Comparison of ENCODE assay signal across 33 cellular contexts in the genomic region with DNA sequence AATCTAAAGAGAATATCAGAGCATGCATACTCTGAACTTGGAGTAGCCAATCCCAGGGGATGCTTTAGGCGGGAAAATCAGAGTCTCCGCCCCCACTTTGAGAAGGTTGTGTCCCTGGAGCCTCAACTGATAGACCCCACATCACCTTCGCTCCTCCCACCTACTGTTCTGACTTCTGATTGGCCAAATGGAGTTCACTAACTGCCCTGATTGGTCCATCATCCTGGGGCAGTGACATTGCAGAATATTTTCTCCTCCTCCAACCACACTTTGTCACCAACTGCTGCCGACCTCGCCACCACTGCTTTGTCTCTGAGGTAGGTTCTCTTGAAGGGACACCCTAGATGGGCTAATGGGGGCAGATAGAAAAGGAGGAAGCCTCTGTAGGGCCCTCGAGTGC. TPM values are rescaled to one million over a fixed set of nuclear protein-coding genes. Genes with fewer than 3 reads are reported as not detected.
"Had no signal": no experiment of that assay in that cellular context is flagged by ENCODE, and none has a peak within 500 bp of the region (broad histone marks: within the 10 kb centered on the region; RNA-seq: fewer than 3 reads in every experiment).

No MANE protein-coding gene starts in this region.

- ATAC-seq: activated CD8-positive, alpha-beta T cell treated with anti-CD3 and anti-CD28 coated beads for 36 hours; activated T-cell treated with anti-CD3 and anti-CD28 coated beads, Interleukin-2, amount 50 U/mL, for 4 hours; activated T-helper 17 cell treated with anti-CD3 and anti-CD28 coated beads, Interleukin-2, amount 50 U/mL, for 72 hours; esophagus mucosa; left colon; naive thymus-derived CD4-positive, alpha-beta T cell; pancreas; sciatic nerve; stimulated activated memory B cell treated with anti-CD40 and anti-IgM and Interleukin-4, amounts not matched to agents 10 μg/mL and 1 μg/mL and 100 μg/mL, for 72 hours; stimulated activated naive CD8-positive, alpha-beta T cell treated with anti-CD3 and anti-CD28 coated beads, Interleukin-15, amount 100 ng/mL, for 72 hours had no signal

- H3K36me3 ChIP-seq: pancreas, prostate gland, tibial artery had no signal

- FAIRE-seq: endothelial cell of umbilical vein, kidney, pancreas had no signal

- H3K27ac ChIP-seq: pancreas, prostate gland, skin epidermis, tibial artery had no signal

- H3K4me3 ChIP-seq: pancreas, prostate gland, skin epidermis, tibial artery had no signal

- H3K9me3 ChIP-seq: pancreas, prostate gland, tibial artery had no signal

- H3K4me1 ChIP-seq: pancreas, prostate gland, tibial artery had no signal

- DNase-seq: activated B cell treated with CpG ODN at 0.5 μM for 24 hours; activated CD4-positive, alpha-beta T cell treated with anti-CD3 and anti-CD28 coated beads, Interleukin-2, amount 50 U/mL, for 1 hour; activated CD8-positive, alpha-beta T cell treated with anti-CD3 and anti-CD28 coated beads for 36 hours; activated gamma-delta T cell treated with Interleukin-2 at 50 U/mL for 16 hours; activated naive CD4-positive, alpha-beta T cell treated with anti-CD3 and anti-CD28 coated beads, Interleukin-2, amount 50 U/mL, for 16 hours; activated T-cell treated with anti-CD3 and anti-CD28 coated beads, Interleukin-2, amount 50 U/mL, for 4 hours; amygdala; caudate nucleus; foreskin fibroblast; head of caudate nucleus; hippocampal formation; immature natural killer cell; kidney; left colon; midbrain; naive thymus-derived CD4-positive, alpha-beta T cell; nucleus accumbens; pancreas; retina; stimulated activated CD4-positive, alpha-beta T cell treated with anti-CD3 and anti-CD28 coated beads, Interleukin-12 subunit alpha, Interleukin-12 subunit beta, amount 100 ng/mL, for 4 hours; stimulated activated CD4-positive, alpha-beta T cell treated with anti-CD3 and anti-CD28 coated beads, Interleukin-4, amount 100 ng/mL, for 24 hours; stimulated activated naive CD8-positive, alpha-beta T cell treated with anti-CD3 and anti-CD28 coated beads, Interleukin-15, amount 100 ng/mL, for 72 hours; tibial artery had no signal

- H3K27me3 ChIP-seq: pancreas, tibial artery had no signal

RNA-seq across cellular contexts. Expression of a gene that starts 22.7 kb away (rescaled TPM):
- total RNA-seq: activated B cell treated with CpG ODN at 0.5 μM for 24 hours; activated CD8-positive, alpha-beta T cell treated with anti-CD3 and anti-CD28 coated beads for 36 hours; activated T-cell treated with anti-CD3 and anti-CD28 coated beads, Interleukin-2, amount 50 U/mL, for 4 hours; activated T-helper 17 cell treated with anti-CD3 and anti-CD28 coated beads, Interleukin-2, amount 50 U/mL, for 72 hours; endothelial cell of umbilical vein; esophagus mucosa; kidney; left colon; lower leg skin; naive thymus-derived CD4-positive, alpha-beta T cell; neural crest cell; pancreas; prostate gland; sciatic nerve; ureter had no signal
- polyA plus RNA-seq: endothelial cell of umbilical vein; immature natural killer cell; naive thymus-derived CD4-positive, alpha-beta T cell; pancreas had no signal

RNA-seq across cellular contexts. Expression of a gene that starts 36.3 kb away (rescaled TPM):
- total RNA-seq: activated B cell treated with CpG ODN at 0.5 μM for 24 hours had no signal
